In genomic region chr5:105630803-105631202, GRCh38 we compare ENCODE assay signal across 19 cellular contexts.
"Had no signal": no experiment of that assay in that cellular context is flagged by ENCODE, and none has a peak within 500 bp of the region (broad histone marks: within the 10 kb centered on the region; RNA-seq: fewer than 3 reads in every experiment).

No MANE protein-coding gene starts in this region.

- DNase-seq: cortex of kidney; dorsolateral prefrontal cortex; effector memory CD8-positive, alpha-beta T cell; foreskin melanocyte; head of caudate nucleus; kidney; left cardiac atrium; left ventricle myocardium inferior; lower lobe of right lung; naive B cell; posterior cingulate gyrus; sigmoid colon; stimulated activated CD4-positive, alpha-beta T cell treated with anti-CD3 and anti-CD28 coated beads, Interleukin-12 subunit alpha, Interleukin-12 subunit beta, amount 100 ng/mL, for 4 hours; stimulated activated naive CD4-positive, alpha-beta T cell; trophoblast cell had no signal

- H3K27ac ChIP-seq: dorsolateral prefrontal cortex, hepatocyte, left ventricle myocardium inferior, lower lobe of right lung, sigmoid colon, skin epidermis had no signal

- H3K27me3 Mint-ChIP-seq: effector memory CD8-positive, alpha-beta T cell; memory B cell; naive B cell had no signal

- H2AFZ ChIP-seq: hepatocyte had no signal

- H3K9me3 ChIP-seq: left ventricle myocardium inferior, lower lobe of right lung, sigmoid colon had no signal

- H3K4me2 ChIP-seq: hepatocyte had no signal

- H3K36me3 Mint-ChIP-seq: memory B cell, naive B cell had no signal

- H3K36me3 ChIP-seq: left ventricle myocardium inferior, lower lobe of right lung, sigmoid colon had no signal

- H3K4me1 ChIP-seq: left ventricle myocardium inferior, lower lobe of right lung, sigmoid colon had no signal

- H3K4me3 ChIP-seq: dorsolateral prefrontal cortex, hepatocyte, left ventricle myocardium inferior, lower lobe of right lung, sigmoid colon, skin epidermis had no signal

- H3K27me3 ChIP-seq: dorsolateral prefrontal cortex, hepatocyte, sigmoid colon had no signal

- ATAC-seq: effector memory CD8-positive, alpha-beta T cell; left cardiac atrium; lower lobe of right lung had no signal

- H3K27ac Mint-ChIP-seq: effector memory CD8-positive, alpha-beta T cell; memory B cell; nephron had no signal

- FAIRE-seq: kidney had no signal

- H3K4me1 Mint-ChIP-seq: memory B cell, naive B cell, nephron had no signal

- H3K4me3 Mint-ChIP-seq: effector memory CD8-positive, alpha-beta T cell; memory B cell; naive B cell; nephron had no signal

- H3K79me2 ChIP-seq: hepatocyte had no signal
